10 cellular contexts compared by ENCODE assay signal in the genomic region with DNA sequence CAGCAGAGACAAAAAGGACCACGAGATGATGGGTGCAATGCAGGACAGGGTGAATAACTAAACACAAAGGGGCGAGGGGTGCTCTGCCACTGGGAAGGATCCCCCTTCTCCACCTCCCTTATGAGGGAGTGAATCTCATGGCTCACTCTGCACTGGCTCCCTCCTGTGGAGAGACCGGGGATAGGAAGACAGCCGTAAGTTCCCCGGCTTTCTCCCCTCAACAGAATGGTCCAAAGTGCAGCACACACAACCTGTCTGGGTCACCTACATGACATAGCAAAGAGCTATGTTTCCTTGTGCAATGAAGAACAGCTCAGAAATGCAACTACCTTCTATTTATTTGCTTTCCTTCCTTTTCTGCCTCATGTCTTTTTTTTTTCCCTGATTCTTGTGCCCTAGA. TPM values are rescaled to one million over a fixed set of nuclear protein-coding genes. Genes with fewer than 3 reads are reported as not detected.
DNase-seq lines count a peak whose midpoint lies in the region; ATAC-seq and TF ChIP-seq lines count a peak whose summit lies in the region.
"Had no signal": no experiment of that assay in that cellular context is flagged by ENCODE, and none has a peak within 500 bp of the region (broad histone marks: within the 10 kb centered on the region; RNA-seq: fewer than 3 reads in every experiment).

No MANE protein-coding gene starts in this region.

- H3K4me3 Mint-ChIP-seq in glutamatergic neuron (ENCODE audit: unreplicated experiment): no peak overlapping the region

- POLR2A ChIA-PET in AG04449 (lab: Yijun Ruan, JAX): no interaction called here

- H3K27ac Mint-ChIP-seq in glutamatergic neuron (ENCODE audit: unreplicated experiment): no peak overlapping the region

- H3K9me3 ChIP-seq in right atrium auricular region: no peaks in the 10 kb centered on the region

- H3K4me1 Mint-ChIP-seq in glutamatergic neuron (ENCODE audit: low read depth, unreplicated experiment): peaks cover 8% of the 10 kb centered on the region

- no peaks in the 10 kb centered on the region for H3K27me3 ChIP-seq in right atrium auricular region

- peaks cover 0 to 10% of the 10 kb centered on the region in 2 donors for H3K4me1 ChIP-seq in right atrium auricular region

- H3K36me3 Mint-ChIP-seq in glutamatergic neuron (ENCODE audit: unreplicated experiment): no peaks in the 10 kb centered on the region

- H3K36me3 ChIP-seq in right atrium auricular region: no peaks in the 10 kb centered on the region

- peaks cover 18% of the 10 kb centered on the region for H3K9me3 Mint-ChIP-seq in glutamatergic neuron (ENCODE audit: unreplicated experiment)

- no peak overlapping the region for H3K27ac ChIP-seq in right atrium auricular region

- peaks cover 7% of the 10 kb centered on the region for H3K27me3 Mint-ChIP-seq in glutamatergic neuron (ENCODE audit: unreplicated experiment)

- CTCF ChIA-PET in AG04449 (lab: Yijun Ruan, JAX): interaction anchor here (0.6 to 13.2 kb wide), 25 partner anchors 7 to 330 kb away, joined by 3 to 352 read pairs (median 18); a partner anchor contains a TSS

- H3K4me3 ChIP-seq in AG04449 (ENCODE audit: low read depth, low read length) (no peak overlapping the region), right atrium auricular region (no peak overlapping the region)

- DNase-seq in AG04449 (ENCODE audit: low read depth, low spot score) (no peak), SKM-1 (lab: John Stamatoyannopoulos, UW; ENCODE audit: unreplicated experiment) (peak; percentile 22), glutamatergic neuron (peak; percentile 77), activated gamma-delta T cell (lab: John Stamatoyannopoulos, UW) (no peak), right atrium auricular region (ENCODE audit: low spot score) (no peak)
- DNase-seq: kidney glomerular epithelial cell, NCI-H1436 treated with DMSO at 0.1 percent for 48 hours had no signal

- TF ChIP-seq CTCF in AG04449 (IDR thresholded peaks at IDR 0.05; ENCODE audit: insufficient read depth, low read length, missing control alignments): peak; percentile 61
- TF ChIP-seq CTCF in GM12872 (IDR thresholded peaks at IDR 0.05; ENCODE audit: insufficient read depth, low read depth, low read length): peak; percentile 55
- peak; percentile 52 for TF ChIP-seq CTCF in glutamatergic neuron (IDR thresholded peaks at IDR 0.05; ENCODE audit: partially characterized antibody, unreplicated experiment)
- TF ChIP-seq CTCF in right atrium auricular region (IDR thresholded peaks at IDR 0.05): peak in 1 of 2 donors; percentile 35

- ATAC-seq in GM21529 (IDR thresholded peaks at IDR 0.05; ENCODE audit: unreplicated experiment): no peak
- no peak for ATAC-seq in GM19463 (IDR thresholded peaks at IDR 0.05; ENCODE audit: unreplicated experiment)

RNA-seq across cellular contexts. Expression of a gene that starts 7.8 kb away (rescaled TPM):
- total RNA-seq in glutamatergic neuron (ENCODE audit: unreplicated experiment) (not detected), right atrium auricular region (not detected)

RNA-seq across cellular contexts. Expression of a gene that starts 22.2 kb away (rescaled TPM):
- total RNA-seq in glutamatergic neuron (ENCODE audit: unreplicated experiment) (2.4 TPM), right atrium auricular region (10 to 100 TPM; 70.0 to 78.0 TPM)

RNA-seq across cellular contexts. Expression of a gene that starts 57.3 kb away (rescaled TPM):
- 43.9 TPM for total RNA-seq in glutamatergic neuron (ENCODE audit: unreplicated experiment)
- 10 to 100 TPM; 29.8 to 38.6 TPM for total RNA-seq in right atrium auricular region

Comparison
In these comparisons a context has a peak if more than half of its experiments do, and no peak if none do; other contexts are left out.
1. DNase-seq: peak in SKM-1 (single experiment) and glutamatergic neuron (single experiment); none in AG04449 (single experiment), activated gamma-delta T cell (single experiment) and right atrium auricular region (single experiment).
2. RNA of a gene that starts 22.2 kb away (total RNA-seq): 70.0 to 78.0 TPM in right atrium auricular region; 2.4 TPM in glutamatergic neuron (single experiment); every median in the first group is over 10 times any median in the second.